In the genomic region with DNA sequence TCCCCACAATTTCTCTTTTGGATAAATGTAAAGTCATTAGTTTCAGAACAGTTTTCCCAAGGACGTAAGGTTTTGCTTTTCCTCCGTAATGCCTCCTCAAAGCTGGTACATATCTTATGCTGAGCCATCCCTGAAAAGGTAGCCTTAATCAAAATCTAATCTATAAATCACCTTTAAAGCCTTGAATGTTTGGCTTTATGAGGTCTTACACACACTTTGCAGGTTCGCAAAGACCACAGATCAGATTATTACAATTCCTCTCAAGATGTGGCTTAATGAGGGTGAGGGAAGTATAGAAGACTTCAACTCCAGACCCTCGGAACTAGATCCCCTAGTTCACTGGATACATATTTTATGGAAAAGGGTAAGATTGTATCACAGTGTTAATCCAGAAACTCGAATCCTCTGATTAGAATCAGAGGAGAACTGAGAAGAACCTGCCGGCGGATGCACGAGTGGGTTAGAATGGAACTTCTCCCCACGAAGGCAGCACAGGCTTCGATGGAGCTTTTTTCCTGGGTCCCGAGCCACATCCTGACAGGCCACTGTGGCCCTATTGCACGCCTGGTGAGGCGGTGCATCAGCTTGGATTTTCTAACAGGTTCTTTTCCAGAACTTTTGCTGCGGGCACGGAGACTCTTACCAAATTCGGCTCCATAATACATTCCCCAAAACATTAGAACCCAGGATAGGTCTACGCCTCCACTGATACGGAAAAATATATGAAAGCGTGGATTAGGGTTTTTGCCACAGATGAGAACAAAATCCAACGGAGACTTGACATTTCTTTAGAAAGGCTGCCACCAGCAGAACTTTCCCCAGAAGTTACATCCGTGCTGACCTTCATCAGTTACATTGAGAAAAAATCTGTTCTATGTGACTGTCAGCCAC, we compare ENCODE assay signal across 10 cellular contexts. TPM values are rescaled to one million over a fixed set of nuclear protein-coding genes. Genes with fewer than 3 reads are reported as not detected.
DNase-seq lines count a peak whose midpoint lies in the region; TF ChIP-seq lines count a peak whose summit lies in the region.
"Had no signal": no experiment of that assay in that cellular context is flagged by ENCODE, and none has a peak within 500 bp of the region (broad histone marks: within the 10 kb centered on the region; RNA-seq: fewer than 3 reads in every experiment).

No MANE protein-coding gene starts in this region.

- peak overlapping the region; percentile 70 for H3K4me3 ChIP-seq in HUES48 (ENCODE audit: low read depth, low read length)
- H3K4me3 ChIP-seq in adrenal gland = peak overlapping the region in 2 of 4 donors; percentile 13 to 69
- H3K4me3 ChIP-seq in skeletal muscle satellite cell (ENCODE audit: low read length) = peak overlapping the region; percentile 62
- no peak overlapping the region for H3K4me3 ChIP-seq in ovary
- H3K4me3 ChIP-seq: HAP-1 had no signal

- TF ChIP-seq EP300 in ovary (IDR thresholded peaks at IDR 0.05) = no peak

- H3K27me3 ChIP-seq in HUES48 (ENCODE audit: control insufficient read depth, insufficient read depth, low read length) (peaks cover 48% of the 10 kb centered on the region), adrenal gland (peaks cover 47% of the 10 kb centered on the region), layer of hippocampus (ENCODE audit: control insufficient read depth, insufficient read depth, low read length) (peaks cover 11% of the 10 kb centered on the region), skeletal muscle satellite cell (ENCODE audit: control insufficient read depth, insufficient read depth, low read length) (peaks cover 96% of the 10 kb centered on the region), ovary (no peaks in the 10 kb centered on the region)

- no peak overlapping the region for H3K27ac ChIP-seq in HUES48 (ENCODE audit: low read depth, low read length)
- H3K27ac ChIP-seq in adrenal gland = peak overlapping the region in 3 of 5 donors; percentile 64 to 87 (median 76)
- H3K27ac ChIP-seq in layer of hippocampus (ENCODE audit: low read depth, low read length) = peak overlapping the region; percentile 42
- no peak overlapping the region for H3K27ac ChIP-seq in ovary

- H3K4me2 ChIP-seq in skeletal muscle satellite cell (ENCODE audit: low read length) = peak overlapping the region; percentile 82

- TF ChIP-seq POLR2A in adrenal gland (IDR thresholded peaks at IDR 0.05) (no peak), ovary (IDR thresholded peaks at IDR 0.05) (no peak)

- DNase-seq in adrenal gland (peak in 1 of 7 donors; percentile 24), HPDE6-E6E7 (ENCODE audit: extremely low spot score) (no peak), ovary (no peak), NCI-H748 (lab: John Stamatoyannopoulos, UW; ENCODE audit: unreplicated experiment) (no peak)
- DNase-seq: effector CD4-positive, alpha-beta T cell; kidney glomerular epithelial cell had no signal

- H3K36me3 ChIP-seq in HUES48 (ENCODE audit: control insufficient read depth, insufficient read depth, low read length) (no peaks in the 10 kb centered on the region), adrenal gland (replicated peaks in 1 of 2) (no peaks in the 10 kb centered on the region), skeletal muscle satellite cell (ENCODE audit: insufficient read depth, low read length) (no peaks in the 10 kb centered on the region), ovary (no peaks in the 10 kb centered on the region)
- H3K36me3 ChIP-seq: HAP-1 had no signal

- WGBS in adrenal gland, 4 donors = 43 to 55% (median 50%) methylated on average over 21 of the region's 21 CpGs
- 71 to 77% (median 74%) methylated on average over 21 of the region's 21 CpGs for WGBS in ovary, 3 donors

- H3K4me1 ChIP-seq in HUES48 (ENCODE audit: control insufficient read depth, insufficient read depth, low read length) (no peaks in the 10 kb centered on the region), adrenal gland (replicated peaks in 1 of 2) (peaks cover 0 to 13% of the 10 kb centered on the region in 2 donors), skeletal muscle satellite cell (ENCODE audit: control insufficient read depth, insufficient read depth, low read length) (peaks cover 6% of the 10 kb centered on the region), ovary (ENCODE audit: insufficient read depth) (no peaks in the 10 kb centered on the region)
- H3K4me1 ChIP-seq: HAP-1 had no signal

- H3K9ac ChIP-seq in HUES48 (ENCODE audit: low read depth, low read length) (no peak overlapping the region), skeletal muscle satellite cell (ENCODE audit: low read depth, low read length) (no peak overlapping the region)

- intact Hi-C loops in adrenal gland (cut with DNase I) = no loop called here
- intact Hi-C loops in ovary (cut with DNase I) = no loop called here

- TF ChIP-seq CTCF in adrenal gland (IDR thresholded peaks at IDR 0.05) = no peak
- TF ChIP-seq CTCF in ovary (IDR thresholded peaks at IDR 0.05) = no peak

- H3K9me3 ChIP-seq in HUES48 (ENCODE audit: control insufficient read depth, insufficient read depth, low read length) (no peaks in the 10 kb centered on the region), adrenal gland (replicated peaks in 1 of 3) (no peaks in the 10 kb centered on the region), skeletal muscle satellite cell (replicated peaks; ENCODE audit: low read length) (no peaks in the 10 kb centered on the region), ovary (no peaks in the 10 kb centered on the region)
- H3K9me3 ChIP-seq: HAP-1 had no signal

RNA-seq across cellular contexts. Expression of gene CTXND1, which starts 1.2 kb away (rescaled TPM):
- 10 to 100 TPM in 1 of 8 donors, 1 to 10 TPM in 7; 2.7 to 13.2 (median 5.4) TPM for total RNA-seq in adrenal gland
- polyA plus RNA-seq in adrenal gland = 10 to 100 TPM in 1 of 3 donors, 1 to 10 TPM in 2; 1.6 to 17.4 (median 3.0) TPM
- not detected in 2 replicates for total RNA-seq in skeletal muscle satellite cell (2012; rRNA removed)
- total RNA-seq in ovary = under 1 TPM in 6 of 7 donors, not detected in 1; 0.05 to 0.52 (median 0.27) TPM
- under 1 TPM; 0.04 to 0.17 TPM for polyA plus RNA-seq in ovary

Comparison
In these comparisons a context has a peak if more than half of its experiments do, and no peak if none do; other contexts are left out.
1. H3K27ac ChIP-seq: peak in adrenal gland (3 of 5) and layer of hippocampus (single experiment); none in HUES48 (single experiment) and ovary (0 of 2).